ENCODE assay signal across 23 cellular contexts in the genomic region with DNA sequence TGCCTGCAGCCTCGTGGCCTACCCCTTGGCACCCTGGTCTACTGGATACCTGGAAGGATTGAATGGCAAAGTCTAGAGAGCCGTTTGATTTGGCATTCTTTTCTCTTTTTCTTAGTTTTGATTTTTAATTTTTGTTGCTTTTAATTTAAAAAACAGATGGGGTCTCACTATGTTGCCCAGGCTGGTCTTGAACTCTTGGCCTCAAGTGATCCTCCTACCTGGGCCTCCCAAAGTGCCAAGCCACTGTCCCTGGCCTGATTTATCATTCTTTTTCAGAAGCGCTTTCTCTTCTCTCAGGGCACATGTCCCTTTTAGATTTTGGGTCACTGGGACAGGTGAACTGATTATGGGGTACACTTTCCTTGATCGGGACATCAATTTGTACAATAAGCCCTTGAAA. TPM values are rescaled to one million over a fixed set of nuclear protein-coding genes. Genes with fewer than 3 reads are reported as not detected.
"Had no signal": no experiment of that assay in that cellular context is flagged by ENCODE, and none has a peak within 500 bp of the region (broad histone marks: within the 10 kb centered on the region; RNA-seq: fewer than 3 reads in every experiment).

No MANE protein-coding gene starts in this region.

- H3K4me3 Mint-ChIP-seq: mesothelial cell of epicardium, natural killer cell, neural progenitor cell had no signal

- H3K36me3 ChIP-seq: neural progenitor cell, ovary had no signal

- H3K27me3 ChIP-seq: neural progenitor cell, ovary, right atrium auricular region had no signal

- H3K4me1 ChIP-seq: neural progenitor cell, right atrium auricular region had no signal

- H3K27ac ChIP-seq: coronary artery, neural progenitor cell, ovary, right atrium auricular region had no signal

- H3K27ac Mint-ChIP-seq: mesothelial cell of epicardium had no signal

- H3K9me3 ChIP-seq: ovary, right atrium auricular region had no signal

- H3K4me3 ChIP-seq: coronary artery, neural progenitor cell, ovary, right atrium auricular region had no signal

- DNase-seq: effector CD4-positive, alpha-beta T cell; islet precursor cell; mammary epithelial cell; natural killer cell; nucleus accumbens; ovary; small intestine; stimulated activated CD4-positive, alpha-beta T cell treated with anti-CD3 and anti-CD28 coated beads, Interleukin-12 subunit alpha, Interleukin-12 subunit beta, amount 100 ng/mL, for 4 hours; stimulated activated naive CD4-positive, alpha-beta T cell treated with Interleukin-2 at 50 U/mL for 16 hours; trophoblast cell had no signal

- H3K9me3 Mint-ChIP-seq: mesothelial cell of epicardium, natural killer cell, neural progenitor cell had no signal

- ATAC-seq: left lobe of liver, natural killer cell had no signal

- H3K4me1 Mint-ChIP-seq: mesothelial cell of epicardium, neural progenitor cell had no signal

- H3K36me3 Mint-ChIP-seq: natural killer cell had no signal

RNA-seq across cellular contexts. Expression of a gene that starts 57.3 kb away (rescaled TPM):
- total RNA-seq: dermis microvascular lymphatic vessel endothelial cell, fibroblast of lung, frontal cortex, glomerular endothelial cell, left lobe of liver, mammary epithelial cell, mesothelial cell of epicardium, mucosa of gallbladder, myocyte, ovary, posterior vena cava, right atrium auricular region, urinary bladder had no signal
